In genomic region chr3:171444291-171444690, GRCh38 we compare ENCODE assay signal across 34 cellular contexts.
"Had no signal": no experiment of that assay in that cellular context is flagged by ENCODE, and none has a peak within 500 bp of the region (broad histone marks: within the 10 kb centered on the region; RNA-seq: fewer than 3 reads in every experiment).

No MANE protein-coding gene starts in this region.

- H3K9ac ChIP-seq: SK-N-SH had no signal

- H3K4me3 ChIP-seq: ascending aorta, cardiac muscle cell, Peyer's patch, SJSA1 had no signal

- DNase-seq: activated CD4-positive, alpha-beta T cell treated with anti-CD3 and anti-CD28 coated beads for 1 hour; activated CD4-positive, alpha-beta T cell treated with anti-CD3 and anti-CD28 coated beads, Interleukin-2, amount 10 ng/mL, durations not matched to agents 24 days and 14 days; activated CD4-positive, alpha-beta T cell treated with anti-CD3 and anti-CD28 coated beads, Interleukin-2, amount 50 U/mL, for 4 hours; activated CD4-positive, CD25-positive, alpha-beta regulatory T cell; activated CD8-positive, alpha-beta T cell treated with anti-CD3 and anti-CD28 coated beads for 36 hours; activated effector memory CD4-positive, alpha-beta T cell treated with anti-CD3 and anti-CD28 coated beads, Interleukin-2, amount 50 U/mL, for 16 hours; activated naive CD4-positive, alpha-beta T cell; activated naive CD4-positive, alpha-beta T cell treated with anti-CD3 and anti-CD28 coated beads, Interleukin-2, amount 50 U/mL, for 16 hours; activated naive CD8-positive, alpha-beta T cell treated with anti-CD3 and anti-CD28 coated beads, Interleukin-2, amount 10 ng/mL, durations not matched to agents 7 days and 5 days; activated T-cell treated with anti-CD3 and anti-CD28 coated beads, Interleukin-2, amount 50 U/mL, for 1 hour; activated T-cell treated with anti-CD3 and anti-CD28 coated beads, Interleukin-2, amount 50 U/mL, for 72 hours; amygdala; Kasumi-1; KG1; MM.1S; MV-4-11; NCI-H1092; NCI-H1436 treated with DMSO at 0.1 percent for 48 hours; NCI-H1694 treated with DMSO at 0.1 percent for 48 hours; NCI-H2029; NCI-H345; NCI-H524 treated with DMSO at 0.1 percent for 48 hours; PC-3; Peyer's patch; RPMI8226; SHP77 treated with DMSO at 0.1 percent for 48 hours; SK-N-SH had no signal

- H3K4me2 ChIP-seq: SK-N-SH had no signal

- H3K27ac ChIP-seq: ascending aorta, cardiac muscle cell, Peyer's patch, SJSA1, VCaP had no signal

- H3K27me3 Mint-ChIP-seq: activated CD4-positive, alpha-beta T cell treated with anti-CD3 and anti-CD28 coated beads, Interleukin-2, amount 10 ng/mL, durations not matched to agents 24 days and 14 days; activated CD8-positive, alpha-beta T cell treated with anti-CD3 and anti-CD28 coated beads for 36 hours; activated naive CD8-positive, alpha-beta T cell treated with anti-CD3 and anti-CD28 coated beads, Interleukin-2, amount 10 ng/mL, durations not matched to agents 7 days and 5 days; activated T-helper 17 cell treated with anti-CD3 and anti-CD28 coated beads, Interleukin-2, amount 50 U/mL, for 72 hours; central memory CD8-positive, alpha-beta T cell had no signal

- H3K9me2 ChIP-seq: SK-N-SH had no signal

- H3K4me1 ChIP-seq: ascending aorta, SJSA1 had no signal

- H3K27me3 ChIP-seq: ascending aorta, cardiac muscle cell, Peyer's patch, SJSA1 had no signal

- H3K36me3 ChIP-seq: ascending aorta, cardiac muscle cell, Peyer's patch, SJSA1 had no signal

- H3K27ac Mint-ChIP-seq: activated CD4-positive, alpha-beta T cell treated with anti-CD3 and anti-CD28 coated beads, Interleukin-2, amount 10 ng/mL, durations not matched to agents 24 days and 14 days; activated CD8-positive, alpha-beta T cell treated with anti-CD3 and anti-CD28 coated beads for 36 hours; activated naive CD8-positive, alpha-beta T cell treated with anti-CD3 and anti-CD28 coated beads, Interleukin-2, amount 10 ng/mL, durations not matched to agents 7 days and 5 days; activated T-cell treated with anti-CD3 and anti-CD28 coated beads, Interleukin-2, amount 50 U/mL, for 72 hours; activated T-helper 17 cell treated with anti-CD3 and anti-CD28 coated beads, Interleukin-2, amount 50 U/mL, for 72 hours; T-helper 1 cell treated with Interleukin-12 subunit alpha and Interleukin-12 subunit beta and Interleukin-4 antibody, amounts not matched to agents 30 μg/mL and 1 μg/mL, for 36 hours had no signal

- H3K4me3 Mint-ChIP-seq: activated CD4-positive, alpha-beta T cell treated with anti-CD3 and anti-CD28 coated beads, Interleukin-2, amount 10 ng/mL, durations not matched to agents 24 days and 14 days; activated CD8-positive, alpha-beta T cell treated with anti-CD3 and anti-CD28 coated beads for 36 hours; activated naive CD8-positive, alpha-beta T cell treated with anti-CD3 and anti-CD28 coated beads, Interleukin-2, amount 10 ng/mL, durations not matched to agents 7 days and 5 days; activated T-cell treated with anti-CD3 and anti-CD28 coated beads, Interleukin-2, amount 50 U/mL, for 72 hours; activated T-helper 17 cell treated with anti-CD3 and anti-CD28 coated beads, Interleukin-2, amount 50 U/mL, for 72 hours; central memory CD8-positive, alpha-beta T cell; T-helper 1 cell treated with Interleukin-12 subunit alpha and Interleukin-12 subunit beta and Interleukin-4 antibody, amounts not matched to agents 30 μg/mL and 1 μg/mL, for 36 hours had no signal

- H3K9me3 Mint-ChIP-seq: activated CD4-positive, alpha-beta T cell treated with anti-CD3 and anti-CD28 coated beads, Interleukin-2, amount 10 ng/mL, durations not matched to agents 24 days and 14 days; activated CD8-positive, alpha-beta T cell treated with anti-CD3 and anti-CD28 coated beads for 36 hours; activated naive CD8-positive, alpha-beta T cell treated with anti-CD3 and anti-CD28 coated beads, Interleukin-2, amount 10 ng/mL, durations not matched to agents 7 days and 5 days; activated T-cell treated with anti-CD3 and anti-CD28 coated beads, Interleukin-2, amount 50 U/mL, for 72 hours; activated T-helper 17 cell treated with anti-CD3 and anti-CD28 coated beads, Interleukin-2, amount 50 U/mL, for 72 hours; central memory CD8-positive, alpha-beta T cell; T-helper 1 cell treated with Interleukin-12 subunit alpha and Interleukin-12 subunit beta and Interleukin-4 antibody, amounts not matched to agents 30 μg/mL and 1 μg/mL, for 36 hours had no signal

- H3K9me3 ChIP-seq: ascending aorta, Peyer's patch, SJSA1, SK-N-SH had no signal

- ATAC-seq: activated CD8-positive, alpha-beta T cell treated with anti-CD3 and anti-CD28 coated beads for 36 hours; activated T-cell treated with anti-CD3 and anti-CD28 coated beads, Interleukin-2, amount 50 U/mL, for 72 hours; activated T-helper 17 cell treated with anti-CD3 and anti-CD28 coated beads, Interleukin-2, amount 50 U/mL, for 72 hours; PC-3 had no signal
